ENCODE assay signal across 1 cellular context in the genomic region with DNA sequence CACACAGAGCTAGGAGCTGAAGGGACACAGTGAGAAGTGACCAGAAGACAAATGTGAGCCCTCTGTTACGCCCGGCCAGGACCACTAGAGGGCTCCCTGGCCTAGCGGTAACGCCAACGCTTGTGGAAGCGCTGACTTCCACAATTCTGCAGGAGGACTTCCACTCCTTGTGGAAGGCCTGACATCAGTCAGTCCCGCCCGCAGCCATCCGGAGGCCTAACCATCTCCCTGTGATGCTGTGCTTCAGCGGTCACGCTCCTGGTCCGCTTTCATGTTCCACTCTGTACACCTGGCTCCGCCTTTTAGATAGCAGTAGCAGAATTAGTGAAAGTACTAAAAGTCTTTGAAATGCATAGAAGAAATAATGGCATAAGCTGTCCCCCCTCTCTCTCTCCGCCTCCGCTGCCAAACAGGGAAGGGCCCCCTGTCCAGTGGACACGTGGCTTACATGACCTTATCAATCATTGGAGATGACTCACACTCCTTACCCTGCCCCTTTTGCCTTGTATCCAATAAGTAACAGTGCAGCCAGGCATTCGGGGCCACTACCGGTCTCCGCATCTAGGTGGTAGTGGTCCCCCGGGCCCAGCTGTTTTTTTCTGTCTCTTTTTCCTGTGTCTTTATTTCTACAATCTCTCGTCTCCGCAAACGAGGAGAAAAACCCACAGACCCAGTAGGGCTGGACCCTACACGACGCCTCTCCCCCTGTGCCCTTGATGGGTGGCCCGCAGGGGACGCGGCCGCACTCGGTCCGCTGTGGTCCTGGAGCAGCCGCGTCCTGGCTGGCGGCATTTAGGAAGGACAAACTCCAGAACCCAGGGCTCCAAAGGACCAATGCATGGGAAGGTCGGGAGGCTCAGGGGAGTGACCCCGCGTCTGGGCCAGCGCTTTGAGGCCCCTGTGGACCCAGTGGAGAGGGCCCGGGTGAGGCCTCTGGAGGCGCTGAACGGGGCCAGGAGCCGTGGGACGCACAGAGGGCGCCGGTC.
TF ChIP-seq lines count a peak whose summit lies in the region.

No MANE protein-coding gene starts in this region.

TF ChIP-seq in IMR-90, 13 proteins besides CTCF, POLR2A, EP300 and RAD21:
- TF ChIP-seq FOS (IDR thresholded peaks at IDR 0.05; ENCODE audit: low read depth, low read length): no peak
- TF ChIP-seq, protein P1, sequence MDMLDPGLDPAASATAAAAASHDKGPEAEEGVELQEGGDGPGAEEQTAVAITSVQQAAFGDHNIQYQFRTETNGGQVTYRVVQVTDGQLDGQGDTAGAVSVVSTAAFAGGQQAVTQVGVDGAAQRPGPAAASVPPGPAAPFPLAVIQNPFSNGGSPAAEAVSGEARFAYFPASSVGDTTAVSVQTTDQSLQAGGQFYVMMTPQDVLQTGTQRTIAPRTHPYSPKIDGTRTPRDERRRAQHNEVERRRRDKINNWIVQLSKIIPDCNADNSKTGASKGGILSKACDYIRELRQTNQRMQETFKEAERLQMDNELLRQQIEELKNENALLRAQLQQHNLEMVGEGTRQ (IDR thresholded peaks at IDR 0.05; ENCODE audit: low read depth, low read length): no peak
- no peak for TF ChIP-seq RCOR1 (IDR thresholded peaks at IDR 0.05; ENCODE audit: insufficient replicate concordance, low read length)
- 0 out of 2 replicates have a peak, but pooled peaks have one; percentile 40 for TF ChIP-seq MXI1 (IDR thresholded peaks at IDR 0.05; ENCODE audit: borderline replicate concordance, low read depth, low read length)
- TF ChIP-seq NFE2L2 (IDR thresholded peaks at IDR 0.05; ENCODE audit: low read depth, low read length): no peak
- peak; percentile 80 for TF ChIP-seq SMC3 (IDR thresholded peaks at IDR 0.05; ENCODE audit: low read depth, low read length)
- TF ChIP-seq MAFK (IDR thresholded peaks at IDR 0.05; ENCODE audit: low read depth, low read length): peak; percentile 46; the same call in 1 of the 2 replicates
